ENCODE assay signal across 1 cellular context in genomic region chr1:218344814-218345672, GRCh38.
TF ChIP-seq lines count a peak whose summit lies in the region.

Gene TGFB2, plus strand, starts transcription at chr1:218345336. Its CDS starts 1,366 bp downstream, at chr1:218346702.

TF ChIP-seq in neural cell, 6 proteins besides CTCF, POLR2A, EP300 and RAD21:
- TF ChIP-seq REST (IDR thresholded peaks at IDR 0.05; ENCODE audit: borderline replicate concordance) (no peak), SMC3 (conservative IDR thresholded peaks at IDR 0.05; ENCODE audit: poor library complexity) (no peak), TAF1 (IDR thresholded peaks at IDR 0.05; ENCODE audit: low read depth) (no peak), MXI1 (conservative IDR thresholded peaks at IDR 0.05; ENCODE audit: poor library complexity, severe bottlenecking) (no peak), EZH2 (IDR thresholded peaks at IDR 0.05; ENCODE audit: borderline replicate concordance, insufficient read depth, low read length, poor library complexity, severe bottlenecking) (no peak), POLR2AphosphoS5 (IDR thresholded peaks at IDR 0.05) (no peak)
